ENCODE assay signal across 8 cellular contexts in the genomic region with DNA sequence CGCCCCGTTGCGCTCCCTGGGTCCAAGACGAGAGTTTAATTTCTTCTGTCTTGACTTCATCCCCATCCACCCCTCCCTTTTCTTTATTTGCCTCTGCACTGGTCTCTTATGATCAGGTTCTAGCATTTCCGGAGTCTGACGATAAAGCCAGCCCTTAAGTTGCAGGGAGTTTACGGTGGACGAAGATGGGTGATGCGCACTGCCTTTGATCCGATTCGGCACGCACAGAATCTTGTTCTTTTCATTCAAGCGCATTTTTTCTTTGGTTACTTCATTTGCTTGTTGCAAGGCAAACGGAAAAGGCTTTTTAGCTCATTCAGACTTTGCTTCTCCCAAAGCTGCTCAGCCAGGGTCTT. TPM values are rescaled to one million over a fixed set of nuclear protein-coding genes. Genes with fewer than 3 reads are reported as not detected.
DNase-seq lines count a peak whose midpoint lies in the region; ATAC-seq and TF ChIP-seq lines count a peak whose summit lies in the region.

No MANE protein-coding gene starts in this region.

- 6 to 10% methylated on average over 14 of the region's 14 CpGs for WGBS in sigmoid colon, 2 donors

- TF ChIP-seq POLR2A in sigmoid colon (IDR thresholded peaks at IDR 0.05), result no peak

- H3K36me3 ChIP-seq in SJSA1, result no peaks in the 10 kb centered on the region
- H3K36me3 ChIP-seq in sigmoid colon, result no peaks in the 10 kb centered on the region

- peaks cover 23% of the 10 kb centered on the region for H3K4me1 ChIP-seq in SJSA1 (replicated peaks)
- H3K4me1 ChIP-seq in sigmoid colon, result peaks cover 0 to 25% (median 23%) of the 10 kb centered on the region in 4 donors

- H3K27me3 ChIP-seq in SJSA1 (replicated peaks) (peaks cover 93% of the 10 kb centered on the region), sigmoid colon (peaks cover 19 to 78% (median 38%) of the 10 kb centered on the region in 3 donors)

- H3K4me3 ChIP-seq in SJSA1, result peak overlapping the region; percentile 35; the same call in 1 of the 2 replicates
- peak overlapping the region in 3 of 4 donors; percentile 48 to 59 (median 57) for H3K4me3 ChIP-seq in sigmoid colon

- ATAC-seq in GM21423 (IDR thresholded peaks at IDR 0.05; ENCODE audit: unreplicated experiment) (peak; percentile 9), HG03520 (IDR thresholded peaks at IDR 0.05; ENCODE audit: unreplicated experiment) (no peak)

- intact Hi-C loops in sigmoid colon (cut with DNase I), result no loop called here

- H3K9me3 ChIP-seq in SJSA1 (replicated peaks) (no peaks in the 10 kb centered on the region; the same call in 1 of the 2 replicates), sigmoid colon (no peaks in the 10 kb centered on the region)

- no peak overlapping the region for H3K27ac ChIP-seq in SJSA1
- no peak overlapping the region for H3K27ac ChIP-seq in sigmoid colon

- DNase-seq in SJSA1 (ENCODE audit: low read depth in 1 of 2, low spot score in 2 of 2) (peak in 1 of 2 experiments; percentile 12), fibroblast of peridontal ligament (ENCODE audit: extremely low read depth) (peak; percentile 3), sigmoid colon (no peak), cerebellum (ENCODE audit: low spot score) (no peak), GM03348 (ENCODE audit: low spot score) (no peak)
- no peak for DNase-seq in NK-92 treated with Interleukin-12 subunit alpha and Interleukin-12 subunit beta, amount 100 ng/mL, for 24 hours (lab: John Stamatoyannopoulos, UW)

- no peak for TF ChIP-seq EP300 in sigmoid colon (IDR thresholded peaks at IDR 0.05)

- no peak for TF ChIP-seq CTCF in sigmoid colon (IDR thresholded peaks at IDR 0.05)

RNA-seq across cellular contexts. Expression of gene MCTP1, which starts 0.5 kb away (rescaled TPM):
- total RNA-seq in SJSA1 (2014; rRNA removed; shearing (Covaris generic)), result 13.3 and 15.9 TPM in 2 replicates
- total RNA-seq in sigmoid colon (10 to 100 TPM; 12.5 to 20.5 (median 14.3) TPM), cerebellum (49.6 TPM)
- polyA plus RNA-seq in sigmoid colon, result 1 to 10 TPM; 2.1 to 4.8 (median 3.2) TPM
